Comparison of ENCODE assay signal across 8 cellular contexts in genomic region chr19:5976768-5977167, GRCh38. TPM values are rescaled to one million over a fixed set of nuclear protein-coding genes. Genes with fewer than 3 reads are reported as not detected.
DNase-seq lines count a peak whose midpoint lies in the region; FAIRE-seq and TF ChIP-seq lines count a peak whose summit lies in the region.

No MANE protein-coding gene starts in this region.

- no peak overlapping the region for H3K27ac ChIP-seq in duodenal mucosa (ENCODE audit: low read depth, low read length)

- peak overlapping the region; percentile 80 to 93 (median 90) for H3K27ac Mint-ChIP-seq in nephron

- H3K9me3 Mint-ChIP-seq in nephron: no peaks in the 10 kb centered on the region

- peak overlapping the region; percentile 93 for H3K9ac ChIP-seq in Loucy (ENCODE audit: low read depth, low read length, poor library complexity, severe bottlenecking)
- peak overlapping the region; percentile 88 to 92 for H3K9ac ChIP-seq in duodenal mucosa (ENCODE audit: low read depth in 1 of 2, low read length in 2 of 2)

- H3K9me2 ChIP-seq in Loucy (replicated peaks; ENCODE audit: low read depth, low read length): no peaks in the 10 kb centered on the region

- no peaks in the 10 kb centered on the region for H3F3A ChIP-seq in Loucy (ENCODE audit: low read depth)

- peaks cover 26% of the 10 kb centered on the region for H3K36me3 ChIP-seq in BE2C
- no peaks in the 10 kb centered on the region for H3K36me3 ChIP-seq in Loucy (ENCODE audit: insufficient read depth, low read length)
- peaks cover 6 to 25% of the 10 kb centered on the region in 2 donors for H3K36me3 ChIP-seq in duodenal mucosa (ENCODE audit: control insufficient read depth in 1 of 2, insufficient read depth in 2 of 2, low read length in 2 of 2)

- peaks cover 95% of the 10 kb centered on the region for H3K79me2 ChIP-seq in Loucy (ENCODE audit: insufficient read depth, low read length)

- H3K4me1 ChIP-seq in BE2C (no peaks in the 10 kb centered on the region; the same call in 1 of the 2 replicates), Loucy (ENCODE audit: insufficient read depth, low read length, poor library complexity, severe bottlenecking) (peaks cover 56% of the 10 kb centered on the region), duodenal mucosa (ENCODE audit: control insufficient read depth in 1 of 2, insufficient read depth in 2 of 2, low read length in 2 of 2) (peaks cover 42 to 56% of the 10 kb centered on the region in 2 donors)

- peaks cover 56% of the 10 kb centered on the region for H3K4me1 Mint-ChIP-seq in nephron

- H3K27me3 ChIP-seq in BE2C (no peaks in the 10 kb centered on the region), Loucy (ENCODE audit: insufficient read depth, low read length, poor library complexity, severe bottlenecking) (no peaks in the 10 kb centered on the region), duodenal mucosa (ENCODE audit: control insufficient read depth in 1 of 2, insufficient read depth in 2 of 2, low read length in 2 of 2) (no peaks in the 10 kb centered on the region)

- H3K4me3 Mint-ChIP-seq in nephron: peak overlapping the region; percentile 93 to 100 (median 98)

- peak overlapping the region; percentile 100 for H3K4me2 ChIP-seq in Loucy (ENCODE audit: low read depth, low read length, poor library complexity, severe bottlenecking)

- H3K36me3 Mint-ChIP-seq in nephron (ENCODE audit: low read depth): peaks cover 23% of the 10 kb centered on the region

- DNase-seq in BE2C (no peak), urothelium cell line (ENCODE audit: low spot score) (no peak), midbrain (lab: John Stamatoyannopoulos, UW) (no peak), cerebellar cortex (ENCODE audit: low spot score) (no peak), UCSD-AML1 (lab: John Stamatoyannopoulos, UW; ENCODE audit: unreplicated experiment) (no peak)

- H3K9me3 ChIP-seq in BE2C: no peaks in the 10 kb centered on the region
- no peaks in the 10 kb centered on the region for H3K9me3 ChIP-seq in Loucy (ENCODE audit: insufficient read depth, low read depth, low read length)
- no peaks in the 10 kb centered on the region for H3K9me3 ChIP-seq in duodenal mucosa (ENCODE audit: control insufficient read depth in 1 of 2, low read length in 2 of 2)

- no peak overlapping the region for H2AFZ ChIP-seq in Loucy (ENCODE audit: low read length)

- TF ChIP-seq CTCF in BE2C (IDR thresholded peaks at IDR 0.05; ENCODE audit: low read depth, low read length) (no peak), Loucy (conservative IDR thresholded peaks at IDR 0.05; ENCODE audit: low read length) (no peak), nephron (IDR thresholded peaks at IDR 0.05; ENCODE audit: unreplicated experiment in 3 of 3) (no peak)

- peaks cover 63% of the 10 kb centered on the region for H4K20me1 ChIP-seq in Loucy (ENCODE audit: insufficient read depth, low read length, poor library complexity, severe bottlenecking)

- H3K4me3 ChIP-seq in BE2C (ENCODE audit: low read depth, low read length) (peak overlapping the region; percentile 93), Loucy (ENCODE audit: low read length, poor library complexity, severe bottlenecking) (peak overlapping the region; percentile 89), duodenal mucosa (ENCODE audit: low read depth in 1 of 2, low read length in 2 of 2) (peak overlapping the region; percentile 81 to 90)

- FAIRE-seq in urothelium cell line (lab: Jason Lieb, UNC): no peak

- no peaks in the 10 kb centered on the region for H3K27me3 Mint-ChIP-seq in nephron (ENCODE audit: low read depth)

RNA-seq across cellular contexts. Expression of gene RANBP3, which starts 1.2 kb away (rescaled TPM):
- polyA plus RNA-seq in BE2C (2012; ENCODE audit: insufficient read depth, insufficient read length, low read depth): 210 TPM
